ENCODE assay signal across 11 cellular contexts in the genomic region with DNA sequence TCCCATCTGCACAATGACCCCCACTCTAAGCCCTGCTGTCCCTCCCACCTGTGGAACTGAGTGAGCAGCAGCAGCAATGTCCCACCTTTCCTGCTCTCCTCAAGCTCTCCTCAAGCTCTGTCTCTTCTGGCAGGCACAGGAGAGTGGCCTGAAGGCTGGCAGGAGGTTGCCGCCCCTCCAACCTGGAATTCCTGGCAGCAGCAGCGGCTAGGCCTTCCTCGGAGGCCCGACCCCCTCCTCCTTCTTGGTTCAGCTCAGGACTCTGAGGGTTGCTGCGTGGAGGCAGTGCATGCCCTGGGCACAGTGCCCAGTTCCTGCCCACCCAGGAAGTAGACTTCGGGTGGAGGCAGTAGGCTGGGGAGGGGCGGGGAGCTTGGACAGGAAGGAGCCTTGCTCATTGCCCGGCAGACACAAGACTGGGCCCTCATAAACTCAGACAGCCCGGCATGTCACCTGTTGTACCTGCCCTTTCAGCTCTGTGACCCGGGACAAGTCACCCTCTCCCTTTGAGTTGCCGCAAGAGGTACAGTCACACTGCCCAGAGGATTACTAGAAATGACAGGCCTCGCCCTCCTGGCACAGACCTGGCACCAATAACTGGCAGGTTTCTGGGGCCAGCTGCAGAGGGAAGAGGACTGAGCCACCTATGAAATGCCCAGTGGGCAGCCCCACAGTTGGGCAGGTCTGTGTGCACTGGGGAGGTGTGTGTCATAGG. TPM values are rescaled to one million over a fixed set of nuclear protein-coding genes. Genes with fewer than 3 reads are reported as not detected.
DNase-seq lines count a peak whose midpoint lies in the region; ATAC-seq, FAIRE-seq and TF ChIP-seq lines count a peak whose summit lies in the region.
"Had no signal": no experiment of that assay in that cellular context is flagged by ENCODE, and none has a peak within 500 bp of the region (broad histone marks: within the 10 kb centered on the region; RNA-seq: fewer than 3 reads in every experiment).

No MANE protein-coding gene starts in this region.

- intact Hi-C loops in breast epithelium (cut with DNase I; ENCODE audit: low total_unique reads) = no loop called here
- intact Hi-C loops in activated CD8-positive, alpha-beta T cell treated with anti-CD3 and anti-CD28 coated beads for 36 hours (cut with micrococcal nuclease) = no loop called here

- peaks cover 39% of the 10 kb centered on the region for H3K4me1 Mint-ChIP-seq in activated CD8-positive, alpha-beta T cell treated with anti-CD3 and anti-CD28 coated beads for 36 hours (ENCODE audit: low read depth)

- TF ChIP-seq CTCF in breast epithelium (IDR thresholded peaks at IDR 0.05) = no peak
- no peak for TF ChIP-seq CTCF in activated CD8-positive, alpha-beta T cell treated with anti-CD3 and anti-CD28 coated beads for 36 hours (IDR thresholded peaks at IDR 0.05)

- H3K36me3 ChIP-seq in breast epithelium = no peaks in the 10 kb centered on the region
- H3K36me3 ChIP-seq: esophagus muscularis mucosa had no signal

- peak overlapping the region in 2 of 3 donors; percentile 0 to 26 for H3K4me3 ChIP-seq in breast epithelium
- H3K4me3 ChIP-seq: esophagus muscularis mucosa had no signal

- H3K4me1 ChIP-seq in breast epithelium = no peaks in the 10 kb centered on the region

- ATAC-seq in activated CD8-positive, alpha-beta T cell treated with anti-CD3 and anti-CD28 coated beads for 36 hours = no peak
- ATAC-seq in HG03432 (IDR thresholded peaks at IDR 0.05; ENCODE audit: unreplicated experiment) (no peak), GM21381 (IDR thresholded peaks at IDR 0.05; ENCODE audit: unreplicated experiment) (no peak), HG02852 (IDR thresholded peaks at IDR 0.05; ENCODE audit: unreplicated experiment) (no peak)

- H3K27ac Mint-ChIP-seq in activated CD8-positive, alpha-beta T cell treated with anti-CD3 and anti-CD28 coated beads for 36 hours = no peak overlapping the region
- H3K27ac Mint-ChIP-seq: CD8-positive, alpha-beta memory T cell had no signal

- H3K9me3 Mint-ChIP-seq in activated CD8-positive, alpha-beta T cell treated with anti-CD3 and anti-CD28 coated beads for 36 hours = no peaks in the 10 kb centered on the region
- H3K9me3 Mint-ChIP-seq: CD8-positive, alpha-beta memory T cell; neural crest cell had no signal

- peak; percentile 26 for DNase-seq in A172 (ENCODE audit: low spot score)
- DNase-seq in HTR-8/SVneo (ENCODE audit: insufficient read length, low spot score) = peak; percentile 34
- peak in 1 of 2 donors; percentile 45 for DNase-seq in breast epithelium (ENCODE audit: low spot score in 2 of 2)
- peak; percentile 69 for DNase-seq in medulla oblongata (ENCODE audit: extremely low spot score)
- no peak for DNase-seq in activated CD8-positive, alpha-beta T cell treated with anti-CD3 and anti-CD28 coated beads for 36 hours
- DNase-seq: CD8-positive, alpha-beta memory T cell had no signal

- POLR2A ChIA-PET in activated CD8-positive, alpha-beta T cell treated with anti-CD3 and anti-CD28 coated beads for 36 hours (lab: Charles Lee) = interaction anchor here (1.1 kb wide), 1 partner anchor 14 kb away, joined by 3 read pairs; no protein-coding TSS in a partner anchor

- H3K36me3 Mint-ChIP-seq in activated CD8-positive, alpha-beta T cell treated with anti-CD3 and anti-CD28 coated beads for 36 hours (ENCODE audit: low read depth) = no peaks in the 10 kb centered on the region
- H3K36me3 Mint-ChIP-seq: CD8-positive, alpha-beta memory T cell had no signal

- CTCF ChIA-PET in activated CD8-positive, alpha-beta T cell treated with anti-CD3 and anti-CD28 coated beads for 36 hours (lab: Charles Lee) = no interaction called here

- no peak for TF ChIP-seq POLR2A in breast epithelium (IDR thresholded peaks at IDR 0.05)

- H3K27ac ChIP-seq in breast epithelium = peak overlapping the region; percentile 37 to 79
- H3K27ac ChIP-seq: esophagus muscularis mucosa had no signal

- no peaks in the 10 kb centered on the region for H3K9me3 ChIP-seq in breast epithelium
- H3K9me3 ChIP-seq: esophagus muscularis mucosa had no signal

- no peak overlapping the region for H3K4me3 Mint-ChIP-seq in activated CD8-positive, alpha-beta T cell treated with anti-CD3 and anti-CD28 coated beads for 36 hours
- H3K4me3 Mint-ChIP-seq: CD8-positive, alpha-beta memory T cell; neural crest cell had no signal

- no peaks in the 10 kb centered on the region for H3K27me3 ChIP-seq in breast epithelium

- peaks cover 1% of the 10 kb centered on the region for H3K27me3 Mint-ChIP-seq in activated CD8-positive, alpha-beta T cell treated with anti-CD3 and anti-CD28 coated beads for 36 hours

- FAIRE-seq in HTR-8/SVneo (lab: Jason Lieb, UNC) = peak; percentile 80

RNA-seq across cellular contexts. Expression of gene SERPINA1, which starts 2.1 kb away (rescaled TPM):
- 0.78 and 1.2 TPM in 2 replicates for total RNA-seq in A172 (2014; rRNA removed; shearing (Covaris generic))
- 100 to 1,000 TPM in 1 of 3 donors, 10 to 100 TPM in 1, 1 to 10 TPM in 1; 7.5 to 200 (median 42.6) TPM for total RNA-seq in breast epithelium
- total RNA-seq in activated CD8-positive, alpha-beta T cell treated with anti-CD3 and anti-CD28 coated beads for 36 hours = 1 to 10 TPM; 1.0 to 1.9 TPM
- total RNA-seq: neural crest cell had no signal

RNA-seq across cellular contexts. Expression of gene SERPINA2, which starts 24.0 kb away (rescaled TPM):
- total RNA-seq in A172 (2014; rRNA removed; shearing (Covaris generic)) = not detected in 2 replicates
- total RNA-seq in breast epithelium = not detected
- total RNA-seq in activated CD8-positive, alpha-beta T cell treated with anti-CD3 and anti-CD28 coated beads for 36 hours = not detected
- total RNA-seq: CD8-positive, alpha-beta memory T cell; esophagus muscularis mucosa; neural crest cell had no signal
